ENCODE assay signal across 18 cellular contexts in the genomic region with DNA sequence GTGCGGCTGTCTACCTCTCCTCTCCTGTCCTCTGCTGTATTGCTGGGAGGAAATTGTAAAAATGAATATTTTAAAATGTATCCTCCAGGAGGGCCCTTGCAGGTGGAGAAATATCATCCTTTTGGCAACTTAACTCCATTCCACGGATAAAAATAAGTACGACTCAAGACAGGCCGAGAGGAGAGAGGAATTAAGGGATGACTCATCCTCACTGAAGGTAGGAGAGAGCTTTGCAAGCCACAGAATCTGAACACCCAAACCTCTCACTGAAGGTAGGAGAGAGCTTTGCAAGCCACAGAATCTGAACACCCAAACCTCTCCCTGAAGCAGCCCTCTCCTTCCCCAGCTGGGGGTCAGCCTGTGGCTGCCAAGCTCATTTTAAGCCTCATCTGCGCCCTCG. TPM values are rescaled to one million over a fixed set of nuclear protein-coding genes. Genes with fewer than 3 reads are reported as not detected.
DNase-seq lines count a peak whose midpoint lies in the region; ATAC-seq and TF ChIP-seq lines count a peak whose summit lies in the region.
"Had no signal": no experiment of that assay in that cellular context is flagged by ENCODE, and none has a peak within 500 bp of the region (broad histone marks: within the 10 kb centered on the region; RNA-seq: fewer than 3 reads in every experiment).

No MANE protein-coding gene starts in this region.

- H3K9ac ChIP-seq in stomach smooth muscle (ENCODE audit: low read length in 2 of 2): no peak overlapping the region

- no peak overlapping the region for H3K4me3 ChIP-seq in gastroesophageal sphincter
- no peak overlapping the region for H3K4me3 ChIP-seq in stomach smooth muscle (ENCODE audit: low read length in 2 of 2)

- no peaks in the 10 kb centered on the region for H3K9me3 ChIP-seq in gastroesophageal sphincter
- no peaks in the 10 kb centered on the region for H3K9me3 ChIP-seq in stomach smooth muscle (ENCODE audit: control insufficient read depth in 2 of 2, low read length in 2 of 2)

- H3K36me3 ChIP-seq in gastroesophageal sphincter (peaks cover 0 to 24% of the 10 kb centered on the region in 2 donors), stomach smooth muscle (ENCODE audit: control insufficient read depth in 2 of 2, insufficient read depth in 2 of 2, low read length in 2 of 2) (no peaks in the 10 kb centered on the region)

- POLR2A ChIA-PET in activated CD4-positive, alpha-beta T cell treated with anti-CD3 and anti-CD28 coated beads for 36 hours (lab: Charles Lee): no interaction called here
- POLR2A ChIA-PET in T-cell (lab: Charles Lee): no interaction called here

- no peak for TF ChIP-seq EP300 in gastroesophageal sphincter (IDR thresholded peaks at IDR 0.05)

- peaks cover 7% of the 10 kb centered on the region for H3K4me1 Mint-ChIP-seq in activated CD4-positive, alpha-beta T cell treated with anti-CD3 and anti-CD28 coated beads for 36 hours
- peaks cover 0 to 18% (median 0%) of the 10 kb centered on the region in 3 donors for H3K4me1 Mint-ChIP-seq in T-cell

- H3K4me3 Mint-ChIP-seq in activated CD4-positive, alpha-beta T cell treated with anti-CD3 and anti-CD28 coated beads for 36 hours: no peak overlapping the region
- no peak overlapping the region for H3K4me3 Mint-ChIP-seq in T-cell
- H3K4me3 Mint-ChIP-seq: activated naive CD4-positive, alpha-beta T cell treated with anti-CD3 and anti-CD28 coated beads for 36 hours; nephron had no signal

- WGBS in gastroesophageal sphincter (ENCODE audit: low coverage in 1 of 2), 2 donors: 0 to 33% methylated on average over 1 to 3 of the region's 6 CpGs

- TF ChIP-seq CTCF in gastroesophageal sphincter (IDR thresholded peaks at IDR 0.05): no peak

- TF ChIP-seq POLR2A in gastroesophageal sphincter (IDR thresholded peaks at IDR 0.05): no peak

- H3K27ac Mint-ChIP-seq in activated CD4-positive, alpha-beta T cell treated with anti-CD3 and anti-CD28 coated beads for 36 hours: no peak overlapping the region
- H3K27ac Mint-ChIP-seq in T-cell: peak overlapping the region; percentile 45 to 58
- H3K27ac Mint-ChIP-seq: activated naive CD4-positive, alpha-beta T cell treated with anti-CD3 and anti-CD28 coated beads for 36 hours; nephron had no signal

- ATAC-seq in activated CD4-positive, alpha-beta T cell treated with anti-CD3 and anti-CD28 coated beads for 36 hours: peak; percentile 49
- ATAC-seq in T-cell (replicated peaks in 1 of 4) (no peak), gastroesophageal sphincter (peak; percentile 52), GM19328 (IDR thresholded peaks at IDR 0.05; ENCODE audit: unreplicated experiment) (no peak)

- no peaks in the 10 kb centered on the region for H3K9me3 Mint-ChIP-seq in activated CD4-positive, alpha-beta T cell treated with anti-CD3 and anti-CD28 coated beads for 36 hours (ENCODE audit: low read depth)
- no peaks in the 10 kb centered on the region for H3K9me3 Mint-ChIP-seq in T-cell
- H3K9me3 Mint-ChIP-seq: activated naive CD4-positive, alpha-beta T cell treated with anti-CD3 and anti-CD28 coated beads for 36 hours; nephron had no signal

- peaks cover 7% of the 10 kb centered on the region for H3K36me3 Mint-ChIP-seq in activated CD4-positive, alpha-beta T cell treated with anti-CD3 and anti-CD28 coated beads for 36 hours (ENCODE audit: low read depth)
- H3K36me3 Mint-ChIP-seq in T-cell: peaks cover 28% of the 10 kb centered on the region

- no peak for DNase-seq in activated CD4-positive, alpha-beta T cell treated with anti-CD3 and anti-CD28 coated beads for 36 hours
- DNase-seq in activated CD4-positive, alpha-beta T cell treated with anti-CD3 and anti-CD28 coated beads, Interleukin-2, amount 50 U/mL, for 4 hours: no peak
- DNase-seq in T-cell: no peak
- DNase-seq in activated CD4-positive, CD25-positive, alpha-beta regulatory T cell treated with anti-CD3 and anti-CD28 coated beads, Interleukin-2, amount 50 U/mL, for 72 hours: no peak
- DNase-seq in foreskin melanocyte: no peak
- DNase-seq: activated naive CD4-positive, alpha-beta T cell treated with anti-CD3 and anti-CD28 coated beads for 36 hours; cerebellar nuclear complex; COR-L47; NCI-H1694 treated with DMSO at 0.1 percent for 48 hours; NCI-H526 treated with DMSO at 0.1 percent for 48 hours; SHP77 treated with DMSO at 0.1 percent for 48 hours; stimulated activated naive CD4-positive, alpha-beta T cell treated with Interleukin-2 at 50 U/mL for 16 hours had no signal

- H3K4me1 ChIP-seq in gastroesophageal sphincter (peaks cover 0 to 43% (median 22%) of the 10 kb centered on the region in 3 donors), stomach smooth muscle (ENCODE audit: control insufficient read depth, insufficient read depth, low read length) (peaks cover 6% of the 10 kb centered on the region)

- intact Hi-C loops in activated CD4-positive, alpha-beta T cell treated with anti-CD3 and anti-CD28 coated beads for 36 hours (cut with DNase I, micrococcal nuclease): no loop called here

- H3K27me3 ChIP-seq in gastroesophageal sphincter: no peaks in the 10 kb centered on the region
- H3K27me3 ChIP-seq in stomach smooth muscle (ENCODE audit: control insufficient read depth in 1 of 2, insufficient read depth in 2 of 2, low read length in 2 of 2): no peaks in the 10 kb centered on the region

- peak overlapping the region in 3 of 4 donors; percentile 55 to 65 (median 56) for H3K27ac ChIP-seq in gastroesophageal sphincter
- peak overlapping the region; percentile 24 for H3K27ac ChIP-seq in stomach smooth muscle (ENCODE audit: low read length)
- H3K27ac ChIP-seq: epithelial cell of prostate, HL-60 had no signal

- CTCF ChIA-PET in activated CD4-positive, alpha-beta T cell treated with anti-CD3 and anti-CD28 coated beads for 36 hours (lab: Charles Lee): interaction anchor here (0.6 kb wide), 2 partner anchors 31 to 283 kb away, joined by 3 read pairs; no protein-coding TSS in a partner anchor
- CTCF ChIA-PET in T-cell (lab: Charles Lee): interaction anchor here in 1 of 2 donors (0.5 to 0.6 kb wide), 2 partner anchors 154 to 1099 kb away, joined by 3 read pairs; no protein-coding TSS in a partner anchor

- H3K27me3 Mint-ChIP-seq in activated CD4-positive, alpha-beta T cell treated with anti-CD3 and anti-CD28 coated beads for 36 hours: no peaks in the 10 kb centered on the region
- H3K27me3 Mint-ChIP-seq in T-cell: no peaks in the 10 kb centered on the region

RNA-seq across cellular contexts. Expression of a gene that starts 13.1 kb away (rescaled TPM):
- 10 to 100 TPM; 31.5 to 33.5 TPM for total RNA-seq in activated CD4-positive, alpha-beta T cell treated with anti-CD3 and anti-CD28 coated beads for 36 hours
- total RNA-seq in T-cell: 10 to 100 TPM; 22.4 to 28.9 (median 25.9) TPM
- 10 to 100 TPM; 33.5 to 82.8 (median 39.4) TPM for total RNA-seq in gastroesophageal sphincter

RNA-seq across cellular contexts. Expression of a gene that starts 32.9 kb away (rescaled TPM):
- total RNA-seq in activated CD4-positive, alpha-beta T cell treated with anti-CD3 and anti-CD28 coated beads for 36 hours: 10 to 100 TPM; 27.7 to 30.8 TPM
- total RNA-seq in T-cell (10 to 100 TPM; 39.6 to 48.1 (median 41.6) TPM), gastroesophageal sphincter (100 to 1,000 TPM in 2 of 4 donors, 10 to 100 TPM in 2; 83.2 to 128 (median 101) TPM)

Comparison
In these comparisons a context has a peak if more than half of its experiments do, and no peak if none do; other contexts are left out.
1. ATAC-seq: peak in activated CD4-positive, alpha-beta T cell treated with anti-CD3 and anti-CD28 coated beads for 36 hours (single experiment) and gastroesophageal sphincter (single experiment); none in T-cell (0 of 4) and GM19328 (single experiment).